12 cellular contexts compared by ENCODE assay signal in genomic region chr11:45580399-45580798, GRCh38.
DNase-seq lines count a peak whose midpoint lies in the region; ATAC-seq and TF ChIP-seq lines count a peak whose summit lies in the region.
"Had no signal": no experiment of that assay in that cellular context is flagged by ENCODE, and none has a peak within 500 bp of the region (broad histone marks: within the 10 kb centered on the region; RNA-seq: fewer than 3 reads in every experiment).

No MANE protein-coding gene starts in this region.

- intact Hi-C loops in HCT116 (cut with micrococcal nuclease) = loop anchor here (5.0 kb wide), 1 partner anchor 38 kb away; no protein-coding TSS in a partner anchor

- RAD21 ChIA-PET in HCT116 (lab: Charles Lee; ENCODE audit: low non-redundant PET in 1 of 2, low total read pairs in 2 of 2, uncharacterized antibody in 2 of 2, unreplicated experiment in 2 of 2) = no interaction called here

- no peaks in the 10 kb centered on the region for H3K36me3 ChIP-seq in HCT116 (ENCODE audit: control insufficient read depth in 1 of 2, insufficient read depth in 2 of 2, low read length in 2 of 2)

- no peak overlapping the region for H2AFZ ChIP-seq in HCT116 (ENCODE audit: low read depth, low read length, poor library complexity, severe bottlenecking)

- H3K4me1 Mint-ChIP-seq in neural crest cell = no peaks in the 10 kb centered on the region

- H3K9me2 ChIP-seq in HCT116 (ENCODE audit: insufficient read depth) = no peaks in the 10 kb centered on the region

- H3K4me3 ChIP-seq in HCT116 (replicated peaks in 1 of 2; ENCODE audit: low read depth in 1 of 2, low read length in 2 of 2) = no peak overlapping the region

- DNase-seq in HCT116 (ENCODE audit: low read depth, low spot score) = no peak
- peak; percentile 14 for DNase-seq in NCI-H460 (ENCODE audit: extremely low read depth, low read depth)
- peak; percentile 66 for DNase-seq in ecto neural progenitor cell (ENCODE audit: low spot score)
- peak; percentile 43 for DNase-seq in neural crest cell (ENCODE audit: low read depth, low spot score)
- no peak for DNase-seq in NCI-H69 (lab: John Stamatoyannopoulos, UW)
- no peak for DNase-seq in SHP77 (lab: John Stamatoyannopoulos, UW)
- DNase-seq in occipital lobe (lab: John Stamatoyannopoulos, UW) = no peak
- DNase-seq: activated gamma-delta T cell; naive thymus-derived CD8-positive, alpha-beta T cell; NCI-H2107 had no signal

- TF ChIP-seq POLR2A in HCT116 (IDR thresholded peaks at IDR 0.05; ENCODE audit: borderline replicate concordance, extremely low read depth, insufficient read depth, insufficient read length) = no peak

- no peak for TF ChIP-seq RAD21 in HCT116 (IDR thresholded peaks at IDR 0.05; ENCODE audit: low read depth)

- peaks cover 61% of the 10 kb centered on the region for H3K27me3 ChIP-seq in HCT116 (ENCODE audit: insufficient read depth, low read length)
- H3K27me3 ChIP-seq: foreskin keratinocyte had no signal

- no peaks in the 10 kb centered on the region for H4K20me1 ChIP-seq in HCT116 (ENCODE audit: insufficient read depth)

- ATAC-seq in HCT116 (no peak), HG03039 (IDR thresholded peaks at IDR 0.05; ENCODE audit: unreplicated experiment) (no peak)
- ATAC-seq: foreskin keratinocyte; naive thymus-derived CD8-positive, alpha-beta T cell had no signal

- H3K27ac ChIP-seq in HCT116 (ENCODE audit: low read depth, low read length) = no peak overlapping the region
- H3K27ac ChIP-seq: foreskin keratinocyte had no signal

- BruUV-seq in HCT116 (replicated peaks; lab: Mats Ljungman, UMichigan) = no TSS peak

- no peak overlapping the region for H3K9ac ChIP-seq in HCT116 (ENCODE audit: low read length)

- TF ChIP-seq CTCF in HCT116 (IDR thresholded peaks at IDR 0.05 in 2 of 3, conservative IDR thresholded peaks at IDR 0.05 in 1 of 3; ENCODE audit: borderline replicate concordance in 1 of 3, insufficient read depth in 1 of 3, low read depth in 2 of 3, low read length in 2 of 3) (no peak), neural crest cell (conservative IDR thresholded peaks at IDR 0.05) (no peak)

- POLR2A ChIA-PET in HCT116 (lab: Charles Lee) = no interaction called here

- no peaks in the 10 kb centered on the region for H3K79me2 ChIP-seq in HCT116 (ENCODE audit: insufficient read depth, low read length)

- CTCF ChIA-PET in HCT116 (lab: Charles Lee) = no interaction called here

- no peak overlapping the region for H3K4me2 ChIP-seq in HCT116 (ENCODE audit: low read length)

- H3K9me3 Mint-ChIP-seq in neural crest cell = no peaks in the 10 kb centered on the region

- no peaks in the 10 kb centered on the region for H3K36me3 Mint-ChIP-seq in neural crest cell (ENCODE audit: low read depth)
- H3K36me3 Mint-ChIP-seq: naive thymus-derived CD8-positive, alpha-beta T cell had no signal

- H3K27me3 Mint-ChIP-seq in neural crest cell (ENCODE audit: low read depth) = peaks cover 45% of the 10 kb centered on the region

- H3K4me1 ChIP-seq in HCT116 (ENCODE audit: control insufficient read depth in 1 of 2, insufficient read depth in 2 of 2, low read length in 2 of 2) = peaks cover 2 to 6% of the 10 kb centered on the region in 2 experiments; a peak in 3 of 4 replicates
- H3K4me1 ChIP-seq: foreskin keratinocyte had no signal

- H3K27ac Mint-ChIP-seq in neural crest cell (ENCODE audit: unreplicated experiment) = no peak overlapping the region
- H3K27ac Mint-ChIP-seq: naive thymus-derived CD8-positive, alpha-beta T cell had no signal

- H3K4me3 Mint-ChIP-seq in neural crest cell = no peak overlapping the region
- H3K4me3 Mint-ChIP-seq: naive thymus-derived CD8-positive, alpha-beta T cell had no signal

- H3K9me3 ChIP-seq in HCT116 (ENCODE audit: control insufficient read depth in 1 of 2, insufficient read depth in 1 of 2, low read depth in 1 of 2, low read length in 2 of 2) = no peaks in the 10 kb centered on the region

TF ChIP-seq in HCT116, 20 proteins besides CTCF, POLR2A, EP300 and RAD21:
- TF ChIP-seq EZH2phosphoT487 (IDR thresholded peaks at IDR 0.05; ENCODE audit: borderline replicate concordance) (no peak), REST (IDR thresholded peaks at IDR 0.05; ENCODE audit: low read depth) (peak; percentile 74)

Comparison
In these comparisons a context has a peak if more than half of its experiments do, and no peak if none do; other contexts are left out.
1. DNase-seq: peak in NCI-H460 (single experiment), ecto neural progenitor cell (single experiment) and neural crest cell (single experiment); none in HCT116 (single experiment), NCI-H69 (single experiment), SHP77 (0 of 2) and occipital lobe (single experiment).